In genomic region chr20:41969656-41970055, GRCh38 we compare ENCODE assay signal across 16 cellular contexts.
DNase-seq lines count a peak whose midpoint lies in the region; ATAC-seq and TF ChIP-seq lines count a peak whose summit lies in the region.
"Had no signal": no experiment of that assay in that cellular context is flagged by ENCODE, and none has a peak within 500 bp of the region (broad histone marks: within the 10 kb centered on the region; RNA-seq: fewer than 3 reads in every experiment).

No MANE protein-coding gene starts in this region.

- H3K4me1 ChIP-seq in adrenal gland (replicated peaks in 1 of 2) (no peaks in the 10 kb centered on the region), A673 (ENCODE audit: insufficient read depth, low read length, poor library complexity, severe bottlenecking) (no peaks in the 10 kb centered on the region)
- H3K4me1 ChIP-seq: A549 had no signal

- BruUV-seq in A673 (replicated peaks; lab: Mats Ljungman, UMichigan), result no TSS peak

- CTCF ChIA-PET in A673 (lab: Charles Lee), result no interaction called here

- intact Hi-C loops in adrenal gland (cut with DNase I), result no loop called here
- intact Hi-C loops in A673 (cut with micrococcal nuclease; ENCODE audit: unreplicated experiment), result no loop called here

- WGBS in adrenal gland, 4 donors, result 14 to 20% (median 16%) methylated on average over 6 of the region's 6 CpGs

- H3K27ac ChIP-seq in adrenal gland, result no peak overlapping the region
- no peak overlapping the region for H3K27ac ChIP-seq in A673 (ENCODE audit: low read depth, low read length, poor library complexity, severe bottlenecking)
- H3K27ac ChIP-seq: A549 had no signal

- no peaks in the 10 kb centered on the region for H3K27me3 ChIP-seq in adrenal gland
- H3K27me3 ChIP-seq in A673 (replicated peaks; ENCODE audit: insufficient read depth, low read depth, low read length, poor library complexity), result peaks cover 15% of the 10 kb centered on the region

- H3K4me3 ChIP-seq in adrenal gland (no peak overlapping the region), A673 (ENCODE audit: low read depth, low read length, poor library complexity, severe bottlenecking) (no peak overlapping the region)
- H3K4me3 ChIP-seq: A549, HAP-1 had no signal

- no peak for TF ChIP-seq POLR2A in adrenal gland (IDR thresholded peaks at IDR 0.05)

- TF ChIP-seq CTCF in adrenal gland (IDR thresholded peaks at IDR 0.05) (no peak), A673 (conservative IDR thresholded peaks at IDR 0.05; ENCODE audit: low read depth, low read length) (no peak)

- DNase-seq in ELF-1 (ENCODE audit: low read depth, low spot score) (peak; percentile 55), adrenal gland (peak; percentile 19 to 53 (median 23)), iPS-NIHi11 (ENCODE audit: low spot score) (peak; percentile 23), occipital lobe (lab: John Stamatoyannopoulos, UW) (peak; percentile 25), A673 (ENCODE audit: low spot score) (no peak), dermis blood vessel endothelial cell (no peak)
- DNase-seq: DMS 273 treated with DMSO at 0.1 percent for 48 hours, NCI-H1092, NCI-H146, NCI-H2081, NCI-H524, SHP77 treated with DMSO at 0.1 percent for 48 hours had no signal

- no peak for ATAC-seq in GM21786 (IDR thresholded peaks at IDR 0.05; ENCODE audit: unreplicated experiment)
- no peak for ATAC-seq in HG03442 (IDR thresholded peaks at IDR 0.05; ENCODE audit: unreplicated experiment)
- ATAC-seq: A549 had no signal

- H3K36me3 ChIP-seq in adrenal gland (replicated peaks in 1 of 2) (no peaks in the 10 kb centered on the region), A673 (ENCODE audit: insufficient read depth, low read length, poor library complexity, severe bottlenecking) (no peaks in the 10 kb centered on the region)
- H3K36me3 ChIP-seq: HAP-1 had no signal

- H3K9me3 ChIP-seq in adrenal gland (replicated peaks in 1 of 3), result no peaks in the 10 kb centered on the region
- H3K9me3 ChIP-seq in A673 (ENCODE audit: low read depth, low read length, poor library complexity, severe bottlenecking), result no peaks in the 10 kb centered on the region
- H3K9me3 ChIP-seq: A549, HAP-1 had no signal

- POLR2A ChIA-PET in A673 (lab: Charles Lee; ENCODE audit: low non-redundant PET), result no interaction called here

Comparison
In these comparisons a context has a peak if more than half of its experiments do, and no peak if none do; other contexts are left out.
1. DNase-seq: peak in ELF-1 (single experiment), adrenal gland (7 of 7), iPS-NIHi11 (single experiment) and occipital lobe (single experiment); none in A673 (single experiment) and dermis blood vessel endothelial cell (single experiment).